Comparison of ENCODE assay signal across 1 cellular context in the genomic region with DNA sequence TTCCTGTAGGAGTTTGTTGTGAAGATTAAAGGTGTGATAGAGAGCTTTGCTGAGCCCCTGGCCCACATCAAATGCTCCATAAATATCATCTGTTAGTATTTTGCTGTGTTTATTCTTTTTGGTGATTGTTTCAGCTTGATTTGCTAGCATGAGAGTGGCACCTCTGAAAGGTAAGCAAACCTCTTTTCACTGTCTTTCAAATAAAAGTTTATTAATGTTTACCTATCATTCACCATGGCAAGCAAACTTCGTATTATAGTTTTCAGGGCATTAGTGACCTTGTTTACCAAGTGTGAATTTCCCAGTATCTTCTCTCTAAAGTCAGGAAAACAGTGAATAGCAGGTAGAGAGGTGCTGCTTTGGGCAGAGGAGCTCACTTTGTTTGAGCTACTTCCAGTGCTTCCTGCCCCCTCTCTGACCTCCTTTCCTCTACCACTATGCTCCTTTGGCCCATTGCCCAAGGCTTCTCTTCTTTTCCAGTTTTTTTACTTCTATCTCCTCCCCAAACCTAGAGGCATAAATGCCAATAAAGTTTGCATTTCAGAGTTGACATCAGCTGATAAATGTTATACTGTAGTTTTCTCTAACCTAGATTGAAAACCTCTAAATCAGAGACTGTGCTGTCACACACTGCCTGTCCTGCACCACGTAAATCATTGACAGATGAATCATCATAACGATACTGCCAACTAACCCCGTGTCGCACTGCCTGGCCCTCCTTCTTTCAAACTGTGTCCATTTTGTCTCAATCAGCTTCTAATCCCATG.
TF ChIP-seq lines count a peak whose summit lies in the region.

No MANE protein-coding gene starts in this region.

TF ChIP-seq in SK-N-SH, 30 proteins besides CTCF, POLR2A, EP300 and RAD21 (continued from another document):
- TF ChIP-seq SIN3A (IDR thresholded peaks at IDR 0.05; ENCODE audit: borderline replicate concordance, low read depth, low read length): no peak
- no peak for TF ChIP-seq EZH2phosphoT487 (IDR thresholded peaks at IDR 0.05; ENCODE audit: borderline replicate concordance, low read depth)
- TF ChIP-seq FOXM1 (IDR thresholded peaks at IDR 0.05; ENCODE audit: low read depth): no peak
- peak; percentile 44; the same call in 1 of the 2 replicates for TF ChIP-seq JUND (IDR thresholded peaks at IDR 0.05)
- TF ChIP-seq MEF2A (IDR thresholded peaks at IDR 0.05; ENCODE audit: borderline replicate concordance, low read depth): no peak
- TF ChIP-seq SMC3 (IDR thresholded peaks at IDR 0.05; ENCODE audit: low read depth, low read length): no peak
- TF ChIP-seq POLR2AphosphoS5 (IDR thresholded peaks at IDR 0.05; ENCODE audit: low read depth, low read length): no peak
- TF ChIP-seq, protein P1, sequence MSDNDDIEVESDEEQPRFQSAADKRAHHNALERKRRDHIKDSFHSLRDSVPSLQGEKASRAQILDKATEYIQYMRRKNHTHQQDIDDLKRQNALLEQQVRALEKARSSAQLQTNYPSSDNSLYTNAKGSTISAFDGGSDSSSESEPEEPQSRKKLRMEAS (IDR thresholded peaks at IDR 0.05; ENCODE audit: low read depth): no peak
- TF ChIP-seq, protein P2, sequence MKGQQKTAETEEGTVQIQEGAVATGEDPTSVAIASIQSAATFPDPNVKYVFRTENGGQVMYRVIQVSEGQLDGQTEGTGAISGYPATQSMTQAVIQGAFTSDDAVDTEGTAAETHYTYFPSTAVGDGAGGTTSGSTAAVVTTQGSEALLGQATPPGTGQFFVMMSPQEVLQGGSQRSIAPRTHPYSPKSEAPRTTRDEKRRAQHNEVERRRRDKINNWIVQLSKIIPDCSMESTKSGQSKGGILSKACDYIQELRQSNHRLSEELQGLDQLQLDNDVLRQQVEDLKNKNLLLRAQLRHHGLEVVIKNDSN (IDR thresholded peaks at IDR 0.05; ENCODE audit: borderline replicate concordance, low read depth): no peak
- TF ChIP-seq, protein P3, sequence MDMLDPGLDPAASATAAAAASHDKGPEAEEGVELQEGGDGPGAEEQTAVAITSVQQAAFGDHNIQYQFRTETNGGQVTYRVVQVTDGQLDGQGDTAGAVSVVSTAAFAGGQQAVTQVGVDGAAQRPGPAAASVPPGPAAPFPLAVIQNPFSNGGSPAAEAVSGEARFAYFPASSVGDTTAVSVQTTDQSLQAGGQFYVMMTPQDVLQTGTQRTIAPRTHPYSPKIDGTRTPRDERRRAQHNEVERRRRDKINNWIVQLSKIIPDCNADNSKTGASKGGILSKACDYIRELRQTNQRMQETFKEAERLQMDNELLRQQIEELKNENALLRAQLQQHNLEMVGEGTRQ (IDR thresholded peaks at IDR 0.05; ENCODE audit: borderline replicate concordance, low read depth, low read length): no peak
- TF ChIP-seq TAF1 (IDR thresholded peaks at IDR 0.05; ENCODE audit: borderline replicate concordance, low read depth, low read length): no peak
- TF ChIP-seq ELF1 (IDR thresholded peaks at IDR 0.05): no peak
- TF ChIP-seq FOXJ3 (CRISPR knock-in tag; IDR thresholded peaks at IDR 0.05): no peak
- peak; percentile 49 for TF ChIP-seq NFIC (IDR thresholded peaks at IDR 0.05; ENCODE audit: borderline replicate concordance)
- no peak for TF ChIP-seq NRF1 (IDR thresholded peaks at IDR 0.05; ENCODE audit: low read depth, low read length)
- TF ChIP-seq RFX5 (IDR thresholded peaks at IDR 0.05; ENCODE audit: low read length): no peak
- no peak for TF ChIP-seq RXRA (IDR thresholded peaks at IDR 0.05; ENCODE audit: borderline replicate concordance, low read depth)
- TF ChIP-seq, protein P4, sequence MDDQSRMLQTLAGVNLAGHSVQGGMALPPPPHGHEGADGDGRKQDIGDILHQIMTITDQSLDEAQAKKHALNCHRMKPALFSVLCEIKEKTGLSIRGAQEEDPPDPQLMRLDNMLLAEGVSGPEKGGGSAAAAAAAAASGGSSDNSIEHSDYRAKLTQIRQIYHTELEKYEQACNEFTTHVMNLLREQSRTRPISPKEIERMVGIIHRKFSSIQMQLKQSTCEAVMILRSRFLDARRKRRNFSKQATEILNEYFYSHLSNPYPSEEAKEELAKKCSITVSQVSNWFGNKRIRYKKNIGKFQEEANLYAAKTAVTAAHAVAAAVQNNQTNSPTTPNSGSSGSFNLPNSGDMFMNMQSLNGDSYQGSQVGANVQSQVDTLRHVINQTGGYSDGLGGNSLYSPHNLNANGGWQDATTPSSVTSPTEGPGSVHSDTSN (IDR thresholded peaks at IDR 0.05): peak; percentile 90
